Comparison of ENCODE assay signal across 11 cellular contexts in genomic region chr19:1746401-1747284, GRCh38. TPM values are rescaled to one million over a fixed set of nuclear protein-coding genes. Genes with fewer than 3 reads are reported as not detected.
DNase-seq lines count a peak whose midpoint lies in the region; ATAC-seq and TF ChIP-seq lines count a peak whose summit lies in the region.
"Had no signal": no experiment of that assay in that cellular context is flagged by ENCODE, and none has a peak within 500 bp of the region (broad histone marks: within the 10 kb centered on the region; RNA-seq: fewer than 3 reads in every experiment).

No MANE protein-coding gene starts in this region.

- no peak overlapping the region for H3K27ac Mint-ChIP-seq in osteocyte (ENCODE audit: unreplicated experiment)

- H3K4me1 Mint-ChIP-seq in osteocyte (ENCODE audit: unreplicated experiment) = peaks cover 10% of the 10 kb centered on the region

- no peak for ATAC-seq in GM19023 (IDR thresholded peaks at IDR 0.05; ENCODE audit: unreplicated experiment)
- ATAC-seq in GM21360 (IDR thresholded peaks at IDR 0.05; ENCODE audit: unreplicated experiment) = no peak

- no peak overlapping the region for H3K4me3 ChIP-seq in GM12865 (ENCODE audit: low read depth, low read length)
- H3K4me3 ChIP-seq: suprapubic skin had no signal

- no peaks in the 10 kb centered on the region for H3K9me3 Mint-ChIP-seq in osteocyte (ENCODE audit: unreplicated experiment)

- peaks cover 46% of the 10 kb centered on the region for H3K27me3 Mint-ChIP-seq in osteocyte (ENCODE audit: unreplicated experiment)

- H3K36me3 Mint-ChIP-seq in osteocyte (ENCODE audit: unreplicated experiment) = no peaks in the 10 kb centered on the region

- no peak for TF ChIP-seq CTCF in GM12865 (IDR thresholded peaks at IDR 0.05; ENCODE audit: insufficient read depth, low read depth, low read length, missing control alignments)
- no peak for TF ChIP-seq CTCF in osteocyte (IDR thresholded peaks at IDR 0.05)

- DNase-seq in A172 (ENCODE audit: low spot score) = peak; percentile 40
- DNase-seq in GM12865 (ENCODE audit: low read depth) = peak; percentile 21
- DNase-seq in RPMI7951 (ENCODE audit: low read depth) = peak; percentile 49
- peak; percentile 53 for DNase-seq in glomerular visceral epithelial cell (ENCODE audit: extremely low spot score)
- DNase-seq in osteocyte (ENCODE audit: extremely low spot score, unreplicated experiment) = no peak
- DNase-seq in effector CD4-positive, alpha-beta T cell = no peak
- DNase-seq: foreskin melanocyte; NK-92 treated with Interleukin-12 subunit alpha and Interleukin-12 subunit beta, amount 100 ng/mL, for 24 hours had no signal

- no peak overlapping the region for H3K4me3 Mint-ChIP-seq in osteocyte (ENCODE audit: unreplicated experiment)

RNA-seq across cellular contexts. Expression of gene ONECUT3, which starts 6.7 kb away (rescaled TPM):
- total RNA-seq in A172 (2014; rRNA removed; shearing (Covaris generic)) = not detected in 2 replicates
- not detected in 2 replicates for total RNA-seq in RPMI7951 (2014; rRNA removed; shearing (Covaris generic))
- total RNA-seq in osteocyte = not detected in 2 replicates
- total RNA-seq: suprapubic skin had no signal

Comparison
In these comparisons a context has a peak if more than half of its experiments do, and no peak if none do; other contexts are left out.
1. DNase-seq: peak in A172 (single experiment), GM12865 (single experiment), RPMI7951 (single experiment) and glomerular visceral epithelial cell (single experiment); none in osteocyte (single experiment) and effector CD4-positive, alpha-beta T cell (single experiment).